36 cellular contexts compared by ENCODE assay signal in genomic region chr3:165202995-165203394, GRCh38. TPM values are rescaled to one million over a fixed set of nuclear protein-coding genes. Genes with fewer than 3 reads are reported as not detected.
"Had no signal": no experiment of that assay in that cellular context is flagged by ENCODE, and none has a peak within 500 bp of the region (broad histone marks: within the 10 kb centered on the region; RNA-seq: fewer than 3 reads in every experiment).

No MANE protein-coding gene starts in this region.

- H3K36me3 ChIP-seq: adrenal gland, brain microvascular endothelial cell, breast epithelium had no signal

- H3K4me3 ChIP-seq: adrenal gland, body of pancreas, breast epithelium had no signal

- H3K27ac Mint-ChIP-seq: activated B cell treated with CpG ODN at 0.5 μM for 24 hours; activated CD4-positive, alpha-beta memory T cell treated with anti-CD3 and anti-CD28 coated beads for 36 hours; activated CD4-positive, alpha-beta T cell treated with anti-CD3 and anti-CD28 coated beads, Interleukin-2, amount 10 ng/mL, durations not matched to agents 24 days and 14 days; activated CD8-positive, alpha-beta T cell treated with anti-CD3 and anti-CD28 coated beads for 36 hours; activated naive CD4-positive, alpha-beta T cell treated with anti-CD3 and anti-CD28 coated beads for 36 hours; activated naive CD4-positive, alpha-beta T cell treated with anti-CD3 and anti-CD28 coated beads, Interleukin-2, amount 50 U/mL, for 72 hours; activated naive CD8-positive, alpha-beta T cell treated with anti-CD3 and anti-CD28 coated beads for 36 hours; activated T-cell treated with anti-CD3 and anti-CD28 coated beads, Interleukin-2, amount 50 U/mL, for 72 hours; activated T-helper 1 cell treated with anti-CD3 and anti-CD28 coated beads, Interleukin-12 subunit alpha, Interleukin-12 subunit beta, Interleukin-2, Interleukin-4 antibody, amounts not matched to agents 30 ng/mL and 10 ng/mL and 1 ng/mL, durations not matched to agents 14 hours and 24 hours and 36 hours; activated T-helper 17 cell treated with anti-CD3 and anti-CD28 coated beads, Interleukin-2, amount 50 U/mL, for 72 hours; T-helper 1 cell treated with Interleukin-12 subunit alpha and Interleukin-12 subunit beta and Interleukin-4 antibody, amounts not matched to agents 30 μg/mL and 1 μg/mL, for 36 hours; T-helper 2 cell treated with Interferon-gamma antibody and Interleukin-4, amounts not matched to agents 5 μg/mL and 100 μg/mL, for 36 hours had no signal

- H3K9me3 ChIP-seq: adrenal gland, body of pancreas, breast epithelium had no signal

- H3K4me1 ChIP-seq: body of pancreas, breast epithelium had no signal

- H3K36me3 Mint-ChIP-seq: activated CD4-positive, alpha-beta memory T cell treated with anti-CD3 and anti-CD28 coated beads for 36 hours; activated naive CD4-positive, alpha-beta T cell treated with anti-CD3 and anti-CD28 coated beads, Interleukin-2, amount 50 U/mL, for 72 hours; activated naive CD8-positive, alpha-beta T cell treated with anti-CD3 and anti-CD28 coated beads for 36 hours had no signal

- H3K27ac ChIP-seq: adrenal gland, body of pancreas, brain microvascular endothelial cell, breast epithelium, VCaP had no signal

- H3K9me3 Mint-ChIP-seq: activated B cell treated with CpG ODN at 0.5 μM for 24 hours; activated CD4-positive, alpha-beta memory T cell treated with anti-CD3 and anti-CD28 coated beads for 36 hours; activated CD4-positive, alpha-beta T cell treated with anti-CD3 and anti-CD28 coated beads, Interleukin-2, amount 10 ng/mL, durations not matched to agents 24 days and 14 days; activated CD8-positive, alpha-beta T cell treated with anti-CD3 and anti-CD28 coated beads for 36 hours; activated naive CD4-positive, alpha-beta T cell treated with anti-CD3 and anti-CD28 coated beads for 36 hours; activated naive CD4-positive, alpha-beta T cell treated with anti-CD3 and anti-CD28 coated beads, Interleukin-2, amount 50 U/mL, for 72 hours; activated naive CD8-positive, alpha-beta T cell treated with anti-CD3 and anti-CD28 coated beads for 36 hours; activated T-cell treated with anti-CD3 and anti-CD28 coated beads, Interleukin-2, amount 50 U/mL, for 4 hours; activated T-cell treated with anti-CD3 and anti-CD28 coated beads, Interleukin-2, amount 50 U/mL, for 72 hours; activated T-helper 1 cell treated with anti-CD3 and anti-CD28 coated beads, Interleukin-12 subunit alpha, Interleukin-12 subunit beta, Interleukin-2, Interleukin-4 antibody, amounts not matched to agents 30 ng/mL and 10 ng/mL and 1 ng/mL, durations not matched to agents 14 hours and 24 hours and 36 hours; activated T-helper 17 cell treated with anti-CD3 and anti-CD28 coated beads, Interleukin-2, amount 50 U/mL, for 72 hours; T-helper 1 cell treated with Interleukin-12 subunit alpha and Interleukin-12 subunit beta and Interleukin-4 antibody, amounts not matched to agents 30 μg/mL and 1 μg/mL, for 36 hours; T-helper 2 cell treated with Interferon-gamma antibody and Interleukin-4, amounts not matched to agents 5 μg/mL and 100 μg/mL, for 36 hours had no signal

- ATAC-seq: activated CD8-positive, alpha-beta T cell treated with anti-CD3 and anti-CD28 coated beads for 36 hours; activated naive CD4-positive, alpha-beta T cell treated with anti-CD3 and anti-CD28 coated beads, Interleukin-2, amount 50 U/mL, for 72 hours; activated T-cell treated with anti-CD3 and anti-CD28 coated beads, Interleukin-2, amount 50 U/mL, for 4 hours; activated T-cell treated with anti-CD3 and anti-CD28 coated beads, Interleukin-2, amount 50 U/mL, for 72 hours; activated T-helper 17 cell treated with anti-CD3 and anti-CD28 coated beads, Interleukin-2, amount 50 U/mL, for 72 hours; body of pancreas had no signal

- H3K4me3 Mint-ChIP-seq: activated B cell treated with CpG ODN at 0.5 μM for 24 hours; activated CD4-positive, alpha-beta memory T cell treated with anti-CD3 and anti-CD28 coated beads for 36 hours; activated CD4-positive, alpha-beta T cell treated with anti-CD3 and anti-CD28 coated beads, Interleukin-2, amount 10 ng/mL, durations not matched to agents 24 days and 14 days; activated CD8-positive, alpha-beta T cell treated with anti-CD3 and anti-CD28 coated beads for 36 hours; activated naive CD4-positive, alpha-beta T cell treated with anti-CD3 and anti-CD28 coated beads for 36 hours; activated naive CD8-positive, alpha-beta T cell treated with anti-CD3 and anti-CD28 coated beads for 36 hours; activated T-cell treated with anti-CD3 and anti-CD28 coated beads, Interleukin-2, amount 50 U/mL, for 4 hours; activated T-cell treated with anti-CD3 and anti-CD28 coated beads, Interleukin-2, amount 50 U/mL, for 72 hours; activated T-helper 1 cell treated with anti-CD3 and anti-CD28 coated beads, Interleukin-12 subunit alpha, Interleukin-12 subunit beta, Interleukin-2, Interleukin-4 antibody, amounts not matched to agents 30 ng/mL and 10 ng/mL and 1 ng/mL, durations not matched to agents 14 hours and 24 hours and 36 hours; activated T-helper 17 cell treated with anti-CD3 and anti-CD28 coated beads, Interleukin-2, amount 50 U/mL, for 72 hours; T-helper 1 cell treated with Interleukin-12 subunit alpha and Interleukin-12 subunit beta and Interleukin-4 antibody, amounts not matched to agents 30 μg/mL and 1 μg/mL, for 36 hours; T-helper 2 cell treated with Interferon-gamma antibody and Interleukin-4, amounts not matched to agents 5 μg/mL and 100 μg/mL, for 36 hours had no signal

- H3K4me1 Mint-ChIP-seq: activated T-helper 17 cell treated with anti-CD3 and anti-CD28 coated beads, Interleukin-2, amount 50 U/mL, for 72 hours had no signal

- H3K27me3 ChIP-seq: body of pancreas, brain microvascular endothelial cell had no signal

- DNase-seq: activated B cell treated with CpG ODN at 0.5 μM for 24 hours; activated CD4-positive, alpha-beta memory T cell treated with anti-CD3 and anti-CD28 coated beads for 36 hours; activated CD4-positive, alpha-beta T cell treated with anti-CD3 and anti-CD28 coated beads for 4 hours; activated CD4-positive, alpha-beta T cell treated with anti-CD3 and anti-CD28 coated beads, Interleukin-2, amount 10 ng/mL, durations not matched to agents 24 days and 14 days; activated CD4-positive, alpha-beta T cell treated with anti-CD3 and anti-CD28 coated beads, Interleukin-2, amount 50 U/mL, for 1 hour; activated CD4-positive, alpha-beta T cell treated with anti-CD3 and anti-CD28 coated beads, Interleukin-2, amount 50 U/mL, for 4 hours; activated CD4-positive, CD25-positive, alpha-beta regulatory T cell treated with anti-CD3 and anti-CD28 coated beads, Interleukin-2, amount 50 U/mL, for 72 hours; activated CD8-positive, alpha-beta memory T cell treated with anti-CD3 and anti-CD28 coated beads, Interleukin-2, amount 50 U/mL, for 4 hours; activated CD8-positive, alpha-beta T cell treated with anti-CD3 and anti-CD28 coated beads for 36 hours; activated effector memory CD4-positive, alpha-beta T cell treated with anti-CD3 and anti-CD28 coated beads, Interleukin-2, amount 50 U/mL, for 16 hours; activated gamma-delta T cell treated with Interleukin-2 at 50 U/mL for 16 hours; activated naive CD4-positive, alpha-beta T cell; activated naive CD4-positive, alpha-beta T cell treated with anti-CD3 and anti-CD28 coated beads for 36 hours; activated naive CD4-positive, alpha-beta T cell treated with anti-CD3 and anti-CD28 coated beads, Interleukin-2, amount 50 U/mL, for 16 hours; activated naive CD8-positive, alpha-beta T cell treated with anti-CD3 and anti-CD28 coated beads for 36 hours; activated T-cell treated with anti-CD3 and anti-CD28 coated beads for 4 hours; activated T-cell treated with anti-CD3 and anti-CD28 coated beads, Interleukin-2, amount 50 U/mL, for 1 hour; activated T-cell treated with anti-CD3 and anti-CD28 coated beads, Interleukin-2, amount 50 U/mL, for 4 hours; activated T-cell treated with anti-CD3 and anti-CD28 coated beads, Interleukin-2, amount 50 U/mL, for 72 hours; adrenal gland; amniotic stem cell; aorta; body of pancreas; brain microvascular endothelial cell; central memory CD4-positive, alpha-beta T cell; T-helper 2 cell; T-helper 9 cell had no signal

RNA-seq across cellular contexts. Expression of gene SLITRK3, which starts 6.8 kb away (rescaled TPM):
- total RNA-seq: activated B cell treated with CpG ODN at 0.5 μM for 24 hours; activated CD4-positive, alpha-beta memory T cell treated with anti-CD3 and anti-CD28 coated beads for 36 hours; activated CD4-positive, alpha-beta T cell treated with anti-CD3 and anti-CD28 coated beads, Interleukin-2, amount 10 ng/mL, durations not matched to agents 24 days and 14 days; activated CD8-positive, alpha-beta memory T cell treated with anti-CD3 and anti-CD28 coated beads for 36 hours; activated CD8-positive, alpha-beta T cell treated with anti-CD3 and anti-CD28 coated beads for 36 hours; activated naive CD4-positive, alpha-beta T cell treated with anti-CD3 and anti-CD28 coated beads for 36 hours; activated naive CD4-positive, alpha-beta T cell treated with anti-CD3 and anti-CD28 coated beads, Interleukin-2, amount 50 U/mL, for 72 hours; activated naive CD8-positive, alpha-beta T cell treated with anti-CD3 and anti-CD28 coated beads for 36 hours; activated T-cell treated with anti-CD3 and anti-CD28 coated beads, Interleukin-2, amount 50 U/mL, for 4 hours; activated T-cell treated with anti-CD3 and anti-CD28 coated beads, Interleukin-2, amount 50 U/mL, for 72 hours; activated T-helper 1 cell treated with anti-CD3 and anti-CD28 coated beads, Interleukin-12 subunit alpha, Interleukin-12 subunit beta, Interleukin-2, Interleukin-4 antibody, amounts not matched to agents 30 ng/mL and 10 ng/mL and 1 ng/mL, durations not matched to agents 14 hours and 24 hours and 36 hours; activated T-helper 17 cell treated with anti-CD3 and anti-CD28 coated beads, Interleukin-2, amount 50 U/mL, for 72 hours; body of pancreas; cardiac septum had no signal
